3 cellular contexts compared by ENCODE assay signal in genomic region chr9:81546498-81546897, GRCh38.
A peak's percentile ranks its signal among the peaks of the same experiment; 100 is the strongest.
TF ChIP-seq lines count a peak whose summit lies in the region.

No MANE protein-coding gene starts in this region.

TF ChIP-seq in IMR-90, 13 proteins besides CTCF, POLR2A, EP300 and RAD21:
- no peak for TF ChIP-seq NFE2L2 (IDR thresholded peaks at IDR 0.05; ENCODE audit: low read depth, low read length)
- no peak for TF ChIP-seq MXI1 (IDR thresholded peaks at IDR 0.05; ENCODE audit: borderline replicate concordance, low read depth, low read length)
- TF ChIP-seq CEBPB (IDR thresholded peaks at IDR 0.05; ENCODE audit: low read depth, low read length), result no peak
- no peak for TF ChIP-seq RFX5 (IDR thresholded peaks at IDR 0.05; ENCODE audit: low read depth, low read length)
- no peak for TF ChIP-seq MAFK (IDR thresholded peaks at IDR 0.05; ENCODE audit: low read depth, low read length)
- TF ChIP-seq CHD1 (IDR thresholded peaks at IDR 0.05; ENCODE audit: low read depth, low read length), result no peak
- no peak for TF ChIP-seq BHLHE40 (IDR thresholded peaks at IDR 0.05; ENCODE audit: low read depth, low read length)
- no peak for TF ChIP-seq MAZ (IDR thresholded peaks at IDR 0.05; ENCODE audit: borderline replicate concordance, low read depth, low read length)
- no peak for TF ChIP-seq USF2 (IDR thresholded peaks at IDR 0.05; ENCODE audit: low read depth, low read length)
- no peak for TF ChIP-seq RCOR1 (IDR thresholded peaks at IDR 0.05; ENCODE audit: insufficient replicate concordance, low read length)
- no peak for TF ChIP-seq ELK1 (IDR thresholded peaks at IDR 0.05; ENCODE audit: borderline replicate concordance, low read depth, low read length)
- no peak for TF ChIP-seq SMC3 (IDR thresholded peaks at IDR 0.05; ENCODE audit: low read depth, low read length)
- TF ChIP-seq FOS (IDR thresholded peaks at IDR 0.05; ENCODE audit: low read depth, low read length), result no peak

TF ChIP-seq in WTC11, 78 proteins besides CTCF, POLR2A, EP300 and RAD21 (continues in another document):
- no peak for TF ChIP-seq FOXP1 (CRISPR knock-in tag; IDR thresholded peaks at IDR 0.05; ENCODE audit: borderline replicate concordance)
- TF ChIP-seq CBFB (CRISPR knock-in tag; IDR thresholded peaks at IDR 0.05; ENCODE audit: low read depth), result no peak
- TF ChIP-seq ATF1 (CRISPR knock-in tag; IDR thresholded peaks at IDR 0.05), result no peak
- TF ChIP-seq STAT6 (CRISPR knock-in tag; conservative IDR thresholded peaks at IDR 0.05; ENCODE audit: low read depth), result no peak
- no peak for TF ChIP-seq ETV6 (CRISPR knock-in tag; IDR thresholded peaks at IDR 0.05)
- no peak for TF ChIP-seq MLX (CRISPR knock-in tag; IDR thresholded peaks at IDR 0.05)
- TF ChIP-seq ZNF532 (CRISPR knock-in tag; IDR thresholded peaks at IDR 0.05; ENCODE audit: borderline replicate concordance), result no peak
- TF ChIP-seq IRF1 (CRISPR knock-in tag; IDR thresholded peaks at IDR 0.05), result no peak
- TF ChIP-seq TEAD4 (CRISPR knock-in tag; IDR thresholded peaks at IDR 0.05), result no peak
- TF ChIP-seq E2F5 (CRISPR knock-in tag; IDR thresholded peaks at IDR 0.05), result no peak
- TF ChIP-seq ZNF396 (CRISPR knock-in tag; IDR thresholded peaks at IDR 0.05; ENCODE audit: borderline replicate concordance), result no peak

TF ChIP-seq in HepG2, 621 proteins besides CTCF, POLR2A, EP300 and RAD21:
- TF ChIP-seq FOXA3 (CRISPR knock-in tag; IDR thresholded peaks at IDR 0.05) (peak; percentile 83), ZFX (CRISPR knock-in tag; IDR thresholded peaks at IDR 0.05; ENCODE audit: low read depth) (no peak), ZFP37 (CRISPR knock-in tag; IDR thresholded peaks at IDR 0.05; ENCODE audit: borderline replicate concordance) (no peak), TEAD3 (CRISPR knock-in tag; optimal IDR thresholded peaks at IDR 0.05; ENCODE audit: borderline replicate concordance) (peak; percentile 12), TBP (CRISPR knock-in tag; IDR thresholded peaks at IDR 0.05) (no peak), ZNF407 (CRISPR knock-in tag; IDR thresholded peaks at IDR 0.05; ENCODE audit: not compliant biosample characterization) (no peak), SOX5 (CRISPR knock-in tag; IDR thresholded peaks at IDR 0.05; ENCODE audit: borderline replicate concordance) (peak; percentile 86; the same call in 1 of the 2 replicates), ZZZ3 (CRISPR knock-in tag; IDR thresholded peaks at IDR 0.05; ENCODE audit: borderline replicate concordance) (no peak), ZFP1 (CRISPR knock-in tag; IDR thresholded peaks at IDR 0.05) (no peak), HDAC2 (CRISPR knock-in tag; IDR thresholded peaks at IDR 0.05) (0 out of 2 replicates have a peak, but pooled peaks have one; percentile 20), ZBTB39 (CRISPR knock-in tag; IDR thresholded peaks at IDR 0.05) (no peak), SOX13 (IDR thresholded peaks at IDR 0.05) (peak; percentile 68), SOX13 (CRISPR knock-in tag; conservative IDR thresholded peaks at IDR 0.05 in 1 of 2, IDR thresholded peaks at IDR 0.05 in 1 of 2) (peak in 1 of 2 experiments; percentile 93; a peak in 2 of 4 replicates), SAP130 (CRISPR knock-in tag; IDR thresholded peaks at IDR 0.05; ENCODE audit: low read depth) (0 out of 2 replicates have a peak, but pooled peaks have one; percentile 21), BCL6 (CRISPR knock-in tag; IDR thresholded peaks at IDR 0.05) (peak; percentile 58; the same call in 1 of the 2 replicates), SMARCE1 (IDR thresholded peaks at IDR 0.05; ENCODE audit: borderline replicate concordance) (no peak), PPARG (CRISPR knock-in tag; conservative IDR thresholded peaks at IDR 0.05) (no peak), RNF219 (CRISPR knock-in tag; IDR thresholded peaks at IDR 0.05) (no peak), SOX6 (IDR thresholded peaks at IDR 0.05) (no peak), SOX6 (CRISPR knock-in tag; IDR thresholded peaks at IDR 0.05) (peak; percentile 79), NR1H2 (CRISPR knock-in tag; IDR thresholded peaks at IDR 0.05; ENCODE audit: borderline replicate concordance, low read depth) (no peak), ZNF251 (CRISPR knock-in tag; IDR thresholded peaks at IDR 0.05) (no peak), ZBTB7B (CRISPR knock-in tag; IDR thresholded peaks at IDR 0.05) (peak; percentile 19; the same call in 1 of the 2 replicates), ARID5B (CRISPR knock-in tag; IDR thresholded peaks at IDR 0.05) (peak; percentile 61; the same call in 1 of the 2 replicates), ZNF75D (CRISPR knock-in tag; IDR thresholded peaks at IDR 0.05; ENCODE audit: borderline replicate concordance) (no peak), RBM39 (IDR thresholded peaks at IDR 0.05; ENCODE audit: low read depth, low read length, poor library complexity, severe bottlenecking) (no peak), FOXA1 (IDR thresholded peaks at IDR 0.05) (no peak), FOXA1 (CRISPR knock-in tag; IDR thresholded peaks at IDR 0.05) (peak; percentile 65), FOXP1 (IDR thresholded peaks at IDR 0.05) (no peak), FOXP1 (CRISPR knock-in tag; IDR thresholded peaks at IDR 0.05) (peak; percentile 39; the same call in 1 of the 2 replicates), SMC3 (IDR thresholded peaks at IDR 0.05; ENCODE audit: low read length) (no peak), ZNF879 (CRISPR knock-in tag; IDR thresholded peaks at IDR 0.05) (no peak), TEF (CRISPR knock-in tag; IDR thresholded peaks at IDR 0.05) (no peak)
